ENCODE assay signal across 36 cellular contexts in the genomic region with DNA sequence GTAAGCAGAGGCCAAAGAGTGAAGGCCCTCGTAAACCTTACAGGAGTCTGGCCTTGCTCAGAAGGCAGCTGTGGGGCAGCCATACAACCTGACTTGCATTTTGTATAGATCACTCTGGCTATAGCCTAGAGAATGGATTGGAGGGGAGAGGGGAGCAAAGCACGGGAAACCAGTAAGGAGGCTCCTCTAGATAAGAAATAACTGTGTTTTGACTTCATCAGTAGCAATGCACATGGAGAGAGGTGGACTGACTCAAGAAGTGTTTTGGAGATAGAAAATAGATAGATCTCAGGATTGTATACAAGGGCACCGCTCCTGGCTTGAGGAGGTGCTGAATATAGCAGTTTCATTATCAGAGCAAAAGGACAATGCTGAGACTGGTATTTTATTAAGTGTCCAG.
"Had no signal": no experiment of that assay in that cellular context is flagged by ENCODE, and none has a peak within 500 bp of the region (broad histone marks: within the 10 kb centered on the region; RNA-seq: fewer than 3 reads in every experiment).

No MANE protein-coding gene starts in this region.

- H3K4me3 ChIP-seq: body of pancreas, breast epithelium had no signal

- H3K9me3 Mint-ChIP-seq: activated CD4-positive, alpha-beta memory T cell treated with anti-CD3 and anti-CD28 coated beads, Interleukin-2, amount 10 ng/mL, durations not matched to agents 7 days and 5 days; activated CD4-positive, alpha-beta T cell treated with anti-CD3 and anti-CD28 coated beads, Interleukin-2, amount 10 ng/mL, durations not matched to agents 7 days and 5 days; activated naive CD4-positive, alpha-beta T cell treated with anti-CD3 and anti-CD28 coated beads, Interleukin-2, amount 10 ng/mL, durations not matched to agents 7 days and 5 days; activated naive CD4-positive, alpha-beta T cell treated with anti-CD3 and anti-CD28 coated beads, Interleukin-2, amount 50 U/mL, for 24 hours; activated naive CD8-positive, alpha-beta T cell treated with anti-CD3 and anti-CD28 coated beads, Interleukin-2, amount 10 ng/mL, durations not matched to agents 7 days and 5 days; activated naive CD8-positive, alpha-beta T cell treated with anti-CD3 and anti-CD28 coated beads, Interleukin-2, amount 50 U/mL, for 24 hours; activated T-cell treated with anti-CD3 and anti-CD28 coated beads, Interleukin-2, amount 50 U/mL, for 24 hours; activated T-helper 2 cell treated with anti-CD3 and anti-CD28 coated beads, Interferon-gamma antibody, Interleukin-2, Interleukin-4, amounts not matched to agents 10 μg/mL and 5 μg/mL and 100 μg/mL, durations not matched to agents 14 hours and 24 hours and 36 hours; T-helper 1 cell treated with Interleukin-12 subunit alpha and Interleukin-12 subunit beta and Interleukin-4 antibody, amounts not matched to agents 30 μg/mL and 1 μg/mL, for 36 hours; T-helper 2 cell treated with Interferon-gamma antibody and Interleukin-4, amounts not matched to agents 5 μg/mL and 100 μg/mL, for 36 hours had no signal

- H3K4me1 Mint-ChIP-seq: activated CD4-positive, alpha-beta memory T cell treated with anti-CD3 and anti-CD28 coated beads, Interleukin-2, amount 10 ng/mL, durations not matched to agents 7 days and 5 days; activated CD4-positive, alpha-beta T cell treated with anti-CD3 and anti-CD28 coated beads, Interleukin-2, amount 10 ng/mL, durations not matched to agents 7 days and 5 days; activated CD8-positive, alpha-beta memory T cell treated with anti-CD3 and anti-CD28 coated beads, Interleukin-2, amount 10 ng/mL, durations not matched to agents 7 days and 5 days; activated naive CD4-positive, alpha-beta T cell treated with anti-CD3 and anti-CD28 coated beads, Interleukin-2, amount 10 ng/mL, durations not matched to agents 7 days and 5 days; activated naive CD4-positive, alpha-beta T cell treated with anti-CD3 and anti-CD28 coated beads, Interleukin-2, amount 50 U/mL, for 24 hours; activated naive CD8-positive, alpha-beta T cell treated with anti-CD3 and anti-CD28 coated beads, Interleukin-2, amount 10 ng/mL, durations not matched to agents 7 days and 5 days had no signal

- ATAC-seq: activated CD4-positive, alpha-beta T cell treated with anti-CD3 and anti-CD28 coated beads for 36 hours; activated CD4-positive, CD25-positive, alpha-beta regulatory T cell treated with anti-CD3 and anti-CD28 coated beads, Interleukin-2, amount 50 U/mL, for 24 hours; activated CD8-positive, alpha-beta memory T cell treated with anti-CD3 and anti-CD28 coated beads, Interleukin-2, amount 10 ng/mL, durations not matched to agents 7 days and 5 days; activated CD8-positive, alpha-beta T cell treated with anti-CD3 and anti-CD28 coated beads, Interleukin-2, amount 10 ng/mL, durations not matched to agents 7 days and 5 days; activated naive CD8-positive, alpha-beta T cell treated with anti-CD3 and anti-CD28 coated beads, Interleukin-2, amount 50 U/mL, for 24 hours; body of pancreas had no signal

- H3K4me3 Mint-ChIP-seq: activated CD4-positive, alpha-beta memory T cell treated with anti-CD3 and anti-CD28 coated beads, Interleukin-2, amount 10 ng/mL, durations not matched to agents 7 days and 5 days; activated CD4-positive, alpha-beta T cell treated with anti-CD3 and anti-CD28 coated beads for 36 hours; activated CD4-positive, alpha-beta T cell treated with anti-CD3 and anti-CD28 coated beads, Interleukin-2, amount 10 ng/mL, durations not matched to agents 7 days and 5 days; activated CD8-positive, alpha-beta memory T cell treated with anti-CD3 and anti-CD28 coated beads, Interleukin-2, amount 10 ng/mL, durations not matched to agents 7 days and 5 days; activated CD8-positive, alpha-beta T cell treated with anti-CD3 and anti-CD28 coated beads, Interleukin-2, amount 10 ng/mL, durations not matched to agents 7 days and 5 days; activated naive CD4-positive, alpha-beta T cell treated with anti-CD3 and anti-CD28 coated beads, Interleukin-2, amount 10 ng/mL, durations not matched to agents 7 days and 5 days; activated naive CD4-positive, alpha-beta T cell treated with anti-CD3 and anti-CD28 coated beads, Interleukin-2, amount 50 U/mL, for 24 hours; activated naive CD8-positive, alpha-beta T cell; activated naive CD8-positive, alpha-beta T cell treated with anti-CD3 and anti-CD28 coated beads, Interleukin-2, amount 10 ng/mL, durations not matched to agents 7 days and 5 days; activated naive CD8-positive, alpha-beta T cell treated with anti-CD3 and anti-CD28 coated beads, Interleukin-2, amount 50 U/mL, for 24 hours; activated T-cell treated with anti-CD3 and anti-CD28 coated beads, Interleukin-2, amount 50 U/mL, for 24 hours; T-helper 1 cell treated with Interleukin-12 subunit alpha and Interleukin-12 subunit beta and Interleukin-4 antibody, amounts not matched to agents 30 μg/mL and 1 μg/mL, for 36 hours; T-helper 2 cell treated with Interferon-gamma antibody and Interleukin-4, amounts not matched to agents 5 μg/mL and 100 μg/mL, for 36 hours had no signal

- H3K36me3 Mint-ChIP-seq: activated CD8-positive, alpha-beta memory T cell treated with anti-CD3 and anti-CD28 coated beads, Interleukin-2, amount 10 ng/mL, durations not matched to agents 7 days and 5 days; activated naive CD4-positive, alpha-beta T cell treated with anti-CD3 and anti-CD28 coated beads, Interleukin-2, amount 10 ng/mL, durations not matched to agents 7 days and 5 days; activated naive CD8-positive, alpha-beta T cell treated with anti-CD3 and anti-CD28 coated beads, Interleukin-2, amount 10 ng/mL, durations not matched to agents 7 days and 5 days had no signal

- DNase-seq: activated CD4-positive, alpha-beta memory T cell treated with anti-CD3 and anti-CD28 coated beads, Interleukin-2, amount 10 ng/mL, durations not matched to agents 7 days and 5 days; activated CD4-positive, alpha-beta T cell treated with anti-CD3 and anti-CD28 coated beads for 1 hour; activated CD4-positive, alpha-beta T cell treated with anti-CD3 and anti-CD28 coated beads for 36 hours; activated CD4-positive, alpha-beta T cell treated with anti-CD3 and anti-CD28 coated beads for 48 hours; activated CD4-positive, alpha-beta T cell treated with anti-CD3 and anti-CD28 coated beads, Interleukin-2, amount 10 ng/mL, durations not matched to agents 7 days and 5 days; activated CD4-positive, alpha-beta T cell treated with anti-CD3 and anti-CD28 coated beads, Interleukin-2, amount 50 U/mL, for 48 hours; activated CD4-positive, CD25-positive, alpha-beta regulatory T cell; activated CD8-positive, alpha-beta memory T cell treated with anti-CD3 and anti-CD28 coated beads for 24 hours; activated CD8-positive, alpha-beta memory T cell treated with anti-CD3 and anti-CD28 coated beads, Interleukin-2, amount 10 ng/mL, durations not matched to agents 7 days and 5 days; activated CD8-positive, alpha-beta memory T cell treated with anti-CD3 and anti-CD28 coated beads, Interleukin-2, amount 50 U/mL, for 48 hours; activated CD8-positive, alpha-beta T cell treated with anti-CD3 and anti-CD28 coated beads, Interleukin-2, amount 10 ng/mL, durations not matched to agents 7 days and 5 days; activated effector memory CD4-positive, alpha-beta T cell treated with Interleukin-2 at 50 U/mL for 16 hours; activated gamma-delta T cell; activated naive CD4-positive, alpha-beta T cell treated with anti-CD3 and anti-CD28 coated beads, Interleukin-2, amount 10 ng/mL, durations not matched to agents 7 days and 5 days; activated naive CD4-positive, alpha-beta T cell treated with Interleukin-2 at 50 U/mL for 16 hours; activated naive CD8-positive, alpha-beta T cell treated with anti-CD3 and anti-CD28 coated beads, Interleukin-2, amount 10 ng/mL, durations not matched to agents 7 days and 5 days; activated naive CD8-positive, alpha-beta T cell treated with anti-CD3 and anti-CD28 coated beads, Interleukin-2, amount 50 U/mL, for 24 hours; activated T-cell treated with anti-CD3 and anti-CD28 coated beads, Interleukin-2, amount 50 U/mL, for 24 hours; activated T-cell treated with anti-CD3 and anti-CD28 coated beads, Interleukin-2, amount 50 U/mL, for 48 hours; aorta; body of pancreas; brain microvascular endothelial cell; central memory CD4-positive, alpha-beta T cell; T-helper 1 cell; T-helper 2 cell; T-helper 9 cell had no signal

- H3K9me3 ChIP-seq: body of pancreas, breast epithelium had no signal

- H3K36me3 ChIP-seq: brain microvascular endothelial cell, breast epithelium had no signal

- H3K27me3 ChIP-seq: body of pancreas, brain microvascular endothelial cell, breast epithelium had no signal

- H3K27ac ChIP-seq: brain microvascular endothelial cell, breast epithelium, VCaP had no signal

- H3K27ac Mint-ChIP-seq: activated CD4-positive, alpha-beta memory T cell treated with anti-CD3 and anti-CD28 coated beads, Interleukin-2, amount 10 ng/mL, durations not matched to agents 7 days and 5 days; activated CD4-positive, alpha-beta T cell treated with anti-CD3 and anti-CD28 coated beads for 36 hours; activated CD4-positive, alpha-beta T cell treated with anti-CD3 and anti-CD28 coated beads, Interleukin-2, amount 10 ng/mL, durations not matched to agents 7 days and 5 days; activated CD8-positive, alpha-beta memory T cell treated with anti-CD3 and anti-CD28 coated beads, Interleukin-2, amount 10 ng/mL, durations not matched to agents 7 days and 5 days; activated CD8-positive, alpha-beta T cell treated with anti-CD3 and anti-CD28 coated beads, Interleukin-2, amount 10 ng/mL, durations not matched to agents 7 days and 5 days; activated naive CD4-positive, alpha-beta T cell treated with anti-CD3 and anti-CD28 coated beads, Interleukin-2, amount 10 ng/mL, durations not matched to agents 7 days and 5 days; activated naive CD4-positive, alpha-beta T cell treated with anti-CD3 and anti-CD28 coated beads, Interleukin-2, amount 50 U/mL, for 24 hours; activated naive CD8-positive, alpha-beta T cell; activated naive CD8-positive, alpha-beta T cell treated with anti-CD3 and anti-CD28 coated beads, Interleukin-2, amount 10 ng/mL, durations not matched to agents 7 days and 5 days; activated naive CD8-positive, alpha-beta T cell treated with anti-CD3 and anti-CD28 coated beads, Interleukin-2, amount 50 U/mL, for 24 hours; activated T-cell treated with anti-CD3 and anti-CD28 coated beads, Interleukin-2, amount 50 U/mL, for 24 hours; activated T-helper 2 cell treated with anti-CD3 and anti-CD28 coated beads, Interferon-gamma antibody, Interleukin-2, Interleukin-4, amounts not matched to agents 10 μg/mL and 5 μg/mL and 100 μg/mL, durations not matched to agents 14 hours and 24 hours and 36 hours; T-helper 1 cell treated with Interleukin-12 subunit alpha and Interleukin-12 subunit beta and Interleukin-4 antibody, amounts not matched to agents 30 μg/mL and 1 μg/mL, for 36 hours; T-helper 2 cell treated with Interferon-gamma antibody and Interleukin-4, amounts not matched to agents 5 μg/mL and 100 μg/mL, for 36 hours had no signal

- FAIRE-seq: astrocyte, TTC549 had no signal

- H3K27me3 Mint-ChIP-seq: activated CD4-positive, alpha-beta memory T cell treated with anti-CD3 and anti-CD28 coated beads, Interleukin-2, amount 10 ng/mL, durations not matched to agents 7 days and 5 days; activated CD4-positive, alpha-beta T cell treated with anti-CD3 and anti-CD28 coated beads for 36 hours; activated CD4-positive, alpha-beta T cell treated with anti-CD3 and anti-CD28 coated beads, Interleukin-2, amount 10 ng/mL, durations not matched to agents 7 days and 5 days; activated CD8-positive, alpha-beta memory T cell treated with anti-CD3 and anti-CD28 coated beads, Interleukin-2, amount 10 ng/mL, durations not matched to agents 7 days and 5 days; activated naive CD4-positive, alpha-beta T cell treated with anti-CD3 and anti-CD28 coated beads, Interleukin-2, amount 10 ng/mL, durations not matched to agents 7 days and 5 days; activated naive CD4-positive, alpha-beta T cell treated with anti-CD3 and anti-CD28 coated beads, Interleukin-2, amount 50 U/mL, for 24 hours; activated naive CD8-positive, alpha-beta T cell; activated naive CD8-positive, alpha-beta T cell treated with anti-CD3 and anti-CD28 coated beads, Interleukin-2, amount 10 ng/mL, durations not matched to agents 7 days and 5 days; activated naive CD8-positive, alpha-beta T cell treated with anti-CD3 and anti-CD28 coated beads, Interleukin-2, amount 50 U/mL, for 24 hours; activated T-cell treated with anti-CD3 and anti-CD28 coated beads, Interleukin-2, amount 50 U/mL, for 24 hours had no signal

- H3K4me1 ChIP-seq: breast epithelium had no signal
